26 cellular contexts compared by ENCODE assay signal in genomic region chr10:406976-407375, GRCh38.
"Had no signal": no experiment of that assay in that cellular context is flagged by ENCODE, and none has a peak within 500 bp of the region (broad histone marks: within the 10 kb centered on the region; RNA-seq: fewer than 3 reads in every experiment).

No MANE protein-coding gene starts in this region.

- H3K4me3 ChIP-seq: body of pancreas, cardiac muscle cell, colonic mucosa, gastrocnemius medialis, heart left ventricle had no signal

- H3K27ac ChIP-seq: body of pancreas, cardiac muscle cell, colonic mucosa, epithelial cell of prostate, gastrocnemius medialis, heart left ventricle had no signal

- DNase-seq: activated CD4-positive, alpha-beta memory T cell treated with anti-CD3 and anti-CD28 coated beads for 36 hours; activated CD4-positive, alpha-beta T cell treated with anti-CD3 and anti-CD28 coated beads for 36 hours; activated CD4-positive, alpha-beta T cell treated with anti-CD3 and anti-CD28 coated beads, Interleukin-2, amount 10 ng/mL, durations not matched to agents 24 days and 14 days; activated CD4-positive, CD25-positive, alpha-beta regulatory T cell; activated CD4-positive, CD25-positive, alpha-beta regulatory T cell treated with anti-CD3 and anti-CD28 coated beads, Interleukin-2, amount 50 U/mL, for 72 hours; activated effector memory CD4-positive, alpha-beta T cell treated with Interleukin-2 at 50 U/mL for 16 hours; activated gamma-delta T cell treated with Interleukin-2 at 50 U/mL for 16 hours; activated naive CD4-positive, alpha-beta T cell treated with anti-CD3 and anti-CD28 coated beads, Interleukin-2, amount 50 U/mL, for 16 hours; activated naive CD4-positive, alpha-beta T cell treated with Interleukin-2 at 50 U/mL for 16 hours; activated T-cell treated with anti-CD3 and anti-CD28 coated beads, Interleukin-2, amount 50 U/mL, for 4 hours; amniotic stem cell; anterior cingulate cortex; body of pancreas; central memory CD4-positive, alpha-beta T cell; cerebellar nuclear complex; colonic mucosa; effector CD8-positive, alpha-beta T cell; foreskin fibroblast; gastrocnemius medialis; glutamatergic neuron; heart left ventricle; T-helper 2 cell had no signal

- H3K4me1 Mint-ChIP-seq: activated CD4-positive, alpha-beta T cell treated with anti-CD3 and anti-CD28 coated beads for 36 hours; activated CD4-positive, alpha-beta T cell treated with anti-CD3 and anti-CD28 coated beads, Interleukin-2, amount 10 ng/mL, durations not matched to agents 24 days and 14 days; activated T-helper 17 cell treated with anti-CD3 and anti-CD28 coated beads, Interleukin-2, amount 50 U/mL, for 72 hours had no signal

- H3K27ac Mint-ChIP-seq: activated CD4-positive, alpha-beta memory T cell treated with anti-CD3 and anti-CD28 coated beads for 36 hours; activated CD4-positive, alpha-beta T cell treated with anti-CD3 and anti-CD28 coated beads for 36 hours; activated CD4-positive, alpha-beta T cell treated with anti-CD3 and anti-CD28 coated beads, Interleukin-2, amount 10 ng/mL, durations not matched to agents 24 days and 14 days; activated naive CD8-positive, alpha-beta T cell; activated T-helper 17 cell treated with anti-CD3 and anti-CD28 coated beads, Interleukin-2, amount 50 U/mL, for 72 hours had no signal

- H3K27me3 ChIP-seq: body of pancreas, cardiac muscle cell, colonic mucosa, gastrocnemius medialis, heart left ventricle had no signal

- H3K36me3 ChIP-seq: colonic mucosa had no signal

- H3K4me3 Mint-ChIP-seq: activated CD4-positive, alpha-beta memory T cell treated with anti-CD3 and anti-CD28 coated beads for 36 hours; activated CD4-positive, alpha-beta T cell treated with anti-CD3 and anti-CD28 coated beads for 36 hours; activated CD4-positive, alpha-beta T cell treated with anti-CD3 and anti-CD28 coated beads, Interleukin-2, amount 10 ng/mL, durations not matched to agents 24 days and 14 days; activated naive CD8-positive, alpha-beta T cell; activated T-cell treated with anti-CD3 and anti-CD28 coated beads, Interleukin-2, amount 50 U/mL, for 4 hours; activated T-helper 17 cell treated with anti-CD3 and anti-CD28 coated beads, Interleukin-2, amount 50 U/mL, for 72 hours had no signal

- H3K4me1 ChIP-seq: body of pancreas, colonic mucosa, gastrocnemius medialis had no signal

- H3K27me3 Mint-ChIP-seq: activated CD4-positive, alpha-beta memory T cell treated with anti-CD3 and anti-CD28 coated beads for 36 hours had no signal

- H3K9me3 ChIP-seq: body of pancreas, colonic mucosa, gastrocnemius medialis, heart left ventricle had no signal

- H3K9me3 Mint-ChIP-seq: activated CD4-positive, alpha-beta memory T cell treated with anti-CD3 and anti-CD28 coated beads for 36 hours; activated CD4-positive, alpha-beta T cell treated with anti-CD3 and anti-CD28 coated beads, Interleukin-2, amount 10 ng/mL, durations not matched to agents 24 days and 14 days; activated T-cell treated with anti-CD3 and anti-CD28 coated beads, Interleukin-2, amount 50 U/mL, for 4 hours; activated T-helper 17 cell treated with anti-CD3 and anti-CD28 coated beads, Interleukin-2, amount 50 U/mL, for 72 hours had no signal

- ATAC-seq: activated CD4-positive, alpha-beta T cell treated with anti-CD3 and anti-CD28 coated beads for 36 hours; activated T-cell treated with anti-CD3 and anti-CD28 coated beads, Interleukin-2, amount 50 U/mL, for 4 hours; activated T-helper 17 cell treated with anti-CD3 and anti-CD28 coated beads, Interleukin-2, amount 50 U/mL, for 72 hours; body of pancreas; gastrocnemius medialis; heart left ventricle had no signal
